Comparison of ENCODE assay signal across 2 cellular contexts in genomic region chr10:86751477-86751876, GRCh38.
TF ChIP-seq lines count a peak whose summit lies in the region.

No MANE protein-coding gene starts in this region.

TF ChIP-seq in HepG2, 621 proteins besides CTCF, POLR2A, EP300 and RAD21:
- peak; percentile 31; the same call in 1 of the 2 replicates for TF ChIP-seq MNT (IDR thresholded peaks at IDR 0.05)
- no peak for TF ChIP-seq IKZF1 (IDR thresholded peaks at IDR 0.05)
- no peak for TF ChIP-seq RBAK (CRISPR knock-in tag; IDR thresholded peaks at IDR 0.05)
- TF ChIP-seq ZNF180 (CRISPR knock-in tag; IDR thresholded peaks at IDR 0.05; ENCODE audit: borderline replicate concordance, low read depth) = no peak

TF ChIP-seq in GM12878, 131 proteins besides CTCF, POLR2A, EP300 and RAD21:
- no peak for TF ChIP-seq NRF1 (conservative IDR thresholded peaks at IDR 0.05; ENCODE audit: low read depth, low read length)
- TF ChIP-seq BCL3 (IDR thresholded peaks at IDR 0.05; ENCODE audit: borderline replicate concordance, insufficient read depth, low read depth, low read length, poor library complexity, severe bottlenecking) = peak; percentile 61
